In genomic region chr15:101723874-101724674, GRCh38 we compare ENCODE assay signal across 7 cellular contexts. TPM values are rescaled to one million over a fixed set of nuclear protein-coding genes. Genes with fewer than 3 reads are reported as not detected.
DNase-seq lines count a peak whose midpoint lies in the region; ATAC-seq, FAIRE-seq and TF ChIP-seq lines count a peak whose summit lies in the region.

TARS3 (minus strand) TSS chr15:101724473; CDS start chr15:101724387, 86 bp downstream.

- peaks cover 14% of the 10 kb centered on the region for H3K36me3 Mint-ChIP-seq in astrocyte (ENCODE audit: low read depth, unreplicated experiment)

- peak within 1 kb of the TSS; percentile 89 for H3K9ac ChIP-seq in astrocyte (ENCODE audit: low read length)

- H3K27ac ChIP-seq in astrocyte (ENCODE audit: low read depth, low read length) (peak within 1 kb of the TSS; percentile 64), hepatocyte (peak within 1 kb of the TSS; percentile 97)

- no peaks in the 10 kb centered on the region for H3K27me3 Mint-ChIP-seq in astrocyte (ENCODE audit: low read depth, unreplicated experiment)

- H3K4me2 ChIP-seq in astrocyte (ENCODE audit: low read length) (peak within 1 kb of the TSS; percentile 96), hepatocyte (peak within 1 kb of the TSS; percentile 72)

- peak within 1 kb of the TSS; percentile 88 for H3K4me3 Mint-ChIP-seq in astrocyte (ENCODE audit: unreplicated experiment)

- H3K4me1 ChIP-seq in astrocyte (ENCODE audit: insufficient read depth, low read length) = peaks cover 7% of the 10 kb centered on the region
- no peaks in the 10 kb centered on the region for H3K4me1 ChIP-seq in hepatocyte (ENCODE audit: insufficient read depth)

- H3K27me3 ChIP-seq in astrocyte (ENCODE audit: insufficient read depth, low read length) (no peaks in the 10 kb centered on the region), hepatocyte (no peaks in the 10 kb centered on the region)

- peaks cover 11% of the 10 kb centered on the region for H4K20me1 ChIP-seq in astrocyte (ENCODE audit: insufficient read depth, low read length)
- no peaks in the 10 kb centered on the region for H4K20me1 ChIP-seq in hepatocyte (ENCODE audit: insufficient read depth, poor library complexity, severe bottlenecking)

- WGBS in hepatocyte (ENCODE audit: low lambda C conversion rate, missing lambda C conversion rate) = 0% methylated on average over 41 of the region's 93 CpGs

- H3K36me3 ChIP-seq in astrocyte (ENCODE audit: insufficient read depth, low read length) (peaks cover 13% of the 10 kb centered on the region), hepatocyte (replicated peaks; ENCODE audit: insufficient read depth, low read depth) (no peaks in the 10 kb centered on the region)

- no peaks in the 10 kb centered on the region for H3K9me2 ChIP-seq in hepatocyte (replicated peaks; ENCODE audit: insufficient read depth)

- H3K4me3 ChIP-seq in astrocyte (ENCODE audit: insufficient read depth, low read depth, low read length) = peak within 1 kb of the TSS; percentile 83
- peak within 1 kb of the TSS; percentile 45 for H3K4me3 ChIP-seq in hepatocyte
- H3K4me3 ChIP-seq in retinal pigment epithelial cell (ENCODE audit: low read length) = peak within 1 kb of the TSS; percentile 48

- intact Hi-C loops in T-helper 2 cell treated with Interferon-gamma antibody and Interleukin-4, amounts not matched to agents 100 ng/mL and 5 ng/mL, for 36 hours (cut with micrococcal nuclease) = loop anchor here (1.0 to 10.0 kb wide), 5 partner anchors 27 to 1799 kb away; partner anchors contain the start of genes ASB7, LINS1, SNRPA1 and TM2D3

- no peaks in the 10 kb centered on the region for H3K79me2 ChIP-seq in astrocyte (ENCODE audit: insufficient read depth, low read length)
- peaks cover 6% of the 10 kb centered on the region for H3K79me2 ChIP-seq in hepatocyte

- peak within 1 kb of the TSS; percentile 7 for H3K27ac Mint-ChIP-seq in astrocyte (ENCODE audit: unreplicated experiment)

- ATAC-seq in GM18499 (IDR thresholded peaks at IDR 0.05; ENCODE audit: insufficient read depth, unreplicated experiment) (peak; percentile 43), HG02870 (IDR thresholded peaks at IDR 0.05; ENCODE audit: unreplicated experiment) (peak; percentile 81)

- DNase-seq in NCI-H146 treated with DMSO at 0.1 percent for 48 hours (lab: John Stamatoyannopoulos, UW; ENCODE audit: unreplicated experiment) (peak; percentile 80), astrocyte (ENCODE audit: low read depth) (peak; percentile 63), hepatocyte (ENCODE audit: low spot score) (peak; percentile 98), retinal pigment epithelial cell (ENCODE audit: low read depth) (peak; percentile 42)

- no peaks in the 10 kb centered on the region for H3K9me3 Mint-ChIP-seq in astrocyte (ENCODE audit: unreplicated experiment)

- no peaks in the 10 kb centered on the region for H3K9me3 ChIP-seq in astrocyte (ENCODE audit: insufficient read depth, low read depth, low read length)
- no peaks in the 10 kb centered on the region for H3K9me3 ChIP-seq in hepatocyte (ENCODE audit: low read depth)

- H3K4me1 Mint-ChIP-seq in astrocyte (ENCODE audit: low read depth, unreplicated experiment) = no peaks in the 10 kb centered on the region

- no peak for TF ChIP-seq CTCF in astrocyte (IDR thresholded peaks at IDR 0.05; ENCODE audit: insufficient read depth, low read depth, low read length)
- peak; percentile 16 for TF ChIP-seq CTCF in hepatocyte (IDR thresholded peaks at IDR 0.05; ENCODE audit: poor library complexity)
- peak; percentile 4 for TF ChIP-seq CTCF in retinal pigment epithelial cell (conservative IDR thresholded peaks at IDR 0.05; ENCODE audit: low read depth, low read length)

- H2AFZ ChIP-seq in astrocyte (ENCODE audit: low read depth, low read length) = peak within 1 kb of the TSS; percentile 93
- H2AFZ ChIP-seq in hepatocyte = peak within 1 kb of the TSS; percentile 77

- FAIRE-seq in astrocyte (lab: Jason Lieb, UNC) = no peak

RNA-seq across cellular contexts. Expression of gene TARS3, which starts in this region (rescaled TPM):
- 16.1 and 18.6 TPM in 2 replicates for total RNA-seq in T-helper 2 cell treated with Interferon-gamma antibody and Interleukin-4, amounts not matched to agents 100 ng/mL and 5 ng/mL, for 36 hours
- total RNA-seq in astrocyte (15.7 and 16.3 TPM in 2 replicates), hepatocyte (12.8 and 28.5 TPM in 2 replicates)
- 9.7 and 10.6 TPM in 2 replicates for polyA plus RNA-seq in hepatocyte

Comparison
In these comparisons a context has a peak if more than half of its experiments do, and no peak if none do; other contexts are left out.
1. Peak in every context shown above with its lines: DNase-seq, ATAC-seq, H3K4me3 ChIP-seq and H3K27ac ChIP-seq.
2. DNase-seq: peak in every context shown above with its lines; median percentile 98 in hepatocyte; 80 in NCI-H146 treated with DMSO at 0.1 percent for 48 hours; 63 in astrocyte; 42 in retinal pigment epithelial cell.